20 cellular contexts compared by ENCODE assay signal in the genomic region with DNA sequence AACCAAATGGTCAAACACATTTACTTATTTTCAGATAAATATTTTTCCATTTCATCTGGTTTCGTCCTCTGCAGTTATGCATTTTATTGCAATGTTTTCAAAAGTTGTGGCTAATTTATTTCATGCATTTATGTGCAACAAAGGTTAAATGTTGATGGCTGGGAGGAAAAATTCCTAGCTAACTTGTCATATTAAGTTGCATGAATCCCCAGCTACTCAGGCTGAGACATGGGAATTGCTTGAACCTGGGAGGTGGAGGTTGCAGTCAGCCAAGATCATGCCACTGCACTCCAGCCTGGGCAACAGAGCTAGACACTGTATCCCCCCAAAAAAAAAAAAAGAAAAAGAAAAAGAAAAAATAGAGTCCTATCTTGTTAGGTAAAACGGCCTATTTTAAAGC.
DNase-seq lines count a peak whose midpoint lies in the region; ATAC-seq, FAIRE-seq and TF ChIP-seq lines count a peak whose summit lies in the region.
"Had no signal": no experiment of that assay in that cellular context is flagged by ENCODE, and none has a peak within 500 bp of the region (broad histone marks: within the 10 kb centered on the region; RNA-seq: fewer than 3 reads in every experiment).

No MANE protein-coding gene starts in this region.

- H3K27me3 ChIP-seq in left ventricle myocardium inferior (ENCODE audit: low read depth) = no peaks in the 10 kb centered on the region
- no peaks in the 10 kb centered on the region for H3K27me3 ChIP-seq in aorta (ENCODE audit: control insufficient read depth in 1 of 2, insufficient read depth in 2 of 2, low read length in 1 of 2)
- H3K27me3 ChIP-seq: spleen had no signal

- no peak overlapping the region for H3K4me3 ChIP-seq in left ventricle myocardium inferior
- no peak overlapping the region for H3K4me3 ChIP-seq in fibroblast of the aortic adventitia (ENCODE audit: low read depth, low read length)
- H3K4me3 ChIP-seq in aorta (ENCODE audit: low read length in 2 of 2) = no peak overlapping the region
- H3K4me3 ChIP-seq: A549, psoas muscle, spleen had no signal

- no peak for DNase-seq in left ventricle myocardium inferior
- DNase-seq in Right ventricle myocardium superior = no peak
- peak; percentile 7 for DNase-seq in astrocyte of the hippocampus (ENCODE audit: low read depth, low spot score)
- peak; percentile 1 for DNase-seq in fibroblast of the aortic adventitia (ENCODE audit: low read depth)
- peak; percentile 3 for DNase-seq in urothelium cell line (ENCODE audit: low spot score)
- no peak for DNase-seq in activated effector memory CD4-positive, alpha-beta T cell treated with anti-CD3 and anti-CD28 coated beads, Interleukin-2, amount 50 U/mL, for 16 hours
- no peak for DNase-seq in DMS153 treated with DMSO at 0.1 percent for 48 hours (lab: John Stamatoyannopoulos, UW; ENCODE audit: unreplicated experiment)
- no peak for DNase-seq in aorta
- DNase-seq: activated CD4-positive, alpha-beta T cell treated with anti-CD3 and anti-CD28 coated beads for 36 hours; activated naive CD8-positive, alpha-beta T cell treated with anti-CD3 and anti-CD28 coated beads, Interleukin-2, amount 10 ng/mL, durations not matched to agents 7 days and 5 days; caudate nucleus; effector CD4-positive, alpha-beta T cell; hippocampal formation; naive thymus-derived CD8-positive, alpha-beta T cell; NCI-H748 treated with DMSO at 0.1 percent for 48 hours; psoas muscle; spleen had no signal

- no peak for ATAC-seq in Right ventricle myocardium superior (ENCODE audit: poor library complexity)
- no peak for ATAC-seq in aorta (ENCODE audit: low FRiP score)
- ATAC-seq: A549; activated CD4-positive, alpha-beta T cell treated with anti-CD3 and anti-CD28 coated beads for 36 hours; naive thymus-derived CD8-positive, alpha-beta T cell; psoas muscle had no signal

- no peak for FAIRE-seq in urothelium cell line (lab: Jason Lieb, UNC)
- FAIRE-seq: A549, GM12892, H1 had no signal

- H3K4me1 ChIP-seq in left ventricle myocardium inferior (no peaks in the 10 kb centered on the region), aorta (ENCODE audit: control insufficient read depth in 1 of 2, insufficient read depth in 2 of 2, low read length in 2 of 2) (peaks cover 0 to 3% of the 10 kb centered on the region in 2 donors)
- H3K4me1 ChIP-seq: A549, psoas muscle, spleen had no signal

- no peak for TF ChIP-seq CTCF in left ventricle myocardium inferior (IDR thresholded peaks at IDR 0.05; ENCODE audit: borderline replicate concordance)
- TF ChIP-seq CTCF in fibroblast of the aortic adventitia (IDR thresholded peaks at IDR 0.05; ENCODE audit: insufficient read depth, low read length) = no peak

- intact Hi-C loops in left ventricle myocardium inferior (cut with micrococcal nuclease) (no loop called here), Right ventricle myocardium superior (cut with DNase I) (no loop called here), aorta (cut with DNase I) (no loop called here)

- H3K36me3 ChIP-seq in left ventricle myocardium inferior = no peaks in the 10 kb centered on the region
- H3K36me3 ChIP-seq in aorta (ENCODE audit: control insufficient read depth in 1 of 2, insufficient read depth in 2 of 2, low read length in 1 of 2) = no peaks in the 10 kb centered on the region
- H3K36me3 ChIP-seq: spleen had no signal

- H3K27ac ChIP-seq in left ventricle myocardium inferior (replicated peaks) (peak overlapping the region; percentile 38), aorta (ENCODE audit: low read depth in 1 of 2, low read length in 2 of 2) (no peak overlapping the region)
- H3K27ac ChIP-seq: A549, psoas muscle, spleen had no signal

- H3K9me3 ChIP-seq in left ventricle myocardium inferior (replicated peaks) = no peaks in the 10 kb centered on the region
- no peaks in the 10 kb centered on the region for H3K9me3 ChIP-seq in aorta (ENCODE audit: control insufficient read depth, low read length)
- H3K9me3 ChIP-seq: A549, psoas muscle had no signal

- WGBS in aorta, 2 donors = 4 to 16% methylated on average over 2 of the region's 2 CpGs

Comparison
In these comparisons a context has a peak if more than half of its experiments do, and no peak if none do; other contexts are left out.
1. DNase-seq: peak in astrocyte of the hippocampus (single experiment), fibroblast of the aortic adventitia (single experiment) and urothelium cell line (single experiment); none in left ventricle myocardium inferior (single experiment), Right ventricle myocardium superior (single experiment), activated effector memory CD4-positive, alpha-beta T cell treated with anti-CD3 and anti-CD28 coated beads, Interleukin-2, amount 50 U/mL, for 16 hours (single experiment), DMS153 treated with DMSO at 0.1 percent for 48 hours (single experiment) and aorta (0 of 2).